In the genomic region with DNA sequence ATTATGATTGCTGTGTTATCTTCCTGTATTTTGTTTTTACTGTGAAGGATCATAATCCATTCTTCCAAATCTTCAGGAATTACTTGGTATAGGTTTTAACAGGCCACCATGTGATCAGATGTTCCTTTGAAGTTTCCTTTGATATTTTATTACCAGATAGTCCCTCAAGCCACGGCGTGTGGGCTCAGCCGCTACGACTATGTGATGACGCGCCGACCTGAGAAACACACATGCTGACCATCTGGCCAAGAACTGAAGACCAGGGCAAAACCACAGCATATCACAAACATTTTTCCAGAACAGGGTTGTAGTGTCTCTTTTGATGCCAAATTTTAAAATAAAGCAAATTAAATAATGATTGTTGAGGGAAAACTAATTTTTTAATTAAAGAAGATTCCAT, we compare ENCODE assay signal across 12 cellular contexts.
"Had no signal": no experiment of that assay in that cellular context is flagged by ENCODE, and none has a peak within 500 bp of the region (broad histone marks: within the 10 kb centered on the region; RNA-seq: fewer than 3 reads in every experiment).

No MANE protein-coding gene starts in this region.

- H3K4me3 Mint-ChIP-seq: activated naive CD8-positive, alpha-beta T cell; activated T-cell treated with anti-CD3 and anti-CD28 coated beads, Interleukin-2, amount 50 U/mL, for 24 hours; T-helper 2 cell treated with Interferon-gamma antibody and Interleukin-4, amounts not matched to agents 5 μg/mL and 100 μg/mL, for 36 hours had no signal

- DNase-seq: activated CD4-positive, alpha-beta T cell treated with anti-CD3 and anti-CD28 coated beads, Interleukin-2, amount 50 U/mL, for 4 hours; activated effector memory CD4-positive, alpha-beta T cell treated with anti-CD3 and anti-CD28 coated beads, Interleukin-2, amount 50 U/mL, for 16 hours; activated T-cell treated with anti-CD3 and anti-CD28 coated beads, Interleukin-2, amount 50 U/mL, for 24 hours; amygdala; brain microvascular endothelial cell; foreskin keratinocyte; heart right ventricle; kidney; naive B cell; uterus had no signal

- H3K27me3 Mint-ChIP-seq: activated naive CD8-positive, alpha-beta T cell; activated T-cell treated with anti-CD3 and anti-CD28 coated beads, Interleukin-2, amount 50 U/mL, for 24 hours; naive B cell had no signal

- H3K9me3 Mint-ChIP-seq: activated T-cell treated with anti-CD3 and anti-CD28 coated beads, Interleukin-2, amount 50 U/mL, for 24 hours; naive B cell; T-helper 2 cell treated with Interferon-gamma antibody and Interleukin-4, amounts not matched to agents 5 μg/mL and 100 μg/mL, for 36 hours had no signal

- H3K27ac Mint-ChIP-seq: activated naive CD8-positive, alpha-beta T cell; activated T-cell treated with anti-CD3 and anti-CD28 coated beads, Interleukin-2, amount 50 U/mL, for 24 hours; naive B cell; T-helper 2 cell treated with Interferon-gamma antibody and Interleukin-4, amounts not matched to agents 5 μg/mL and 100 μg/mL, for 36 hours had no signal
